In the genomic region with DNA sequence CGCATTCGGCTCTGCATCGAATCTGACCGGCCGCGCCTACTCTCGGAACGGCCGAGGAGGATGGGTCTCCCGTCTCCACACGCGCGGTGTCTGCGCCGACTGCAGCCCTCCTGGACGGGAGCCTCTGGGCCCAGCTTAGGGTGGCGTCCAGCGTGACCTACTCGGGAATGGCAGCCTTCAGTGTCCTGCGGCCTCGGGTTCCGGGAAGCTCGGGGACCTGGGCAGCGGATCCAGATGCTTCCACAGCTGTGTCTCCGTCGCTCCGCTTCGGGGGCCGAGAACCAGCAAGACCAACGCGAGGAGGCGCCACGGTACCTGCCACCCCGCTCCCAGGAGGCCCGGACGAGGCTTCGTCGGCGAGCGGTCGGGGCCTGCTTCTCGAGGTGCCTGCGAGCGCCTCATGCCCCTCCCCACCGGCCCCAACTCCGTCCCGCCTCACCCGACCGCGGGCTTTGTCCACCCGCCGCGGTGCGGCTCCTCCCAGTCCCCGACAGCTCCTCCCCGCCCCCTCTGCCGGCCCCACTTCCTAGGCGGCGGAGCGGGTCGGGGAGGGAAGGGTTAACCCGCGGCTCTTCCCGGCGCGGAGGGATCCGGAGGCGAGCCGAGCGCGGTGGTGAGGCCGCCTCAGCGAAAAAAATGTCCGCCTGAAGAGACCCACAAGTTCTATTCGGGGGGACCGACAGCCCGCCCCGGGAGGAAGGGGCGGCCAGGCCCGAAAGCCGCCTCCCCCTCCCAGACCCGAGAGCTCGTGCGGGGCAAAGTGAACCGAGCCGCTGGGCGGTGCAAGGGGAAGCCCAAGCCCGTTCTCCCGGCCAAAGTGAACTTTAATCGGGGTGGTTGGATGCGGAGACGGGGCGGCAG, we compare ENCODE assay signal across 1 cellular context.
TF ChIP-seq lines count a peak whose summit lies in the region.

A gene (plus strand): TSS at position 599 of the 861 bp plus-strand sequence. CDS start 1,270 bp downstream, outside the sequence.

TF ChIP-seq in HepG2, 621 proteins besides CTCF, POLR2A, EP300 and RAD21 (continued from another document and continues in another):
- TF ChIP-seq, protein P1, sequence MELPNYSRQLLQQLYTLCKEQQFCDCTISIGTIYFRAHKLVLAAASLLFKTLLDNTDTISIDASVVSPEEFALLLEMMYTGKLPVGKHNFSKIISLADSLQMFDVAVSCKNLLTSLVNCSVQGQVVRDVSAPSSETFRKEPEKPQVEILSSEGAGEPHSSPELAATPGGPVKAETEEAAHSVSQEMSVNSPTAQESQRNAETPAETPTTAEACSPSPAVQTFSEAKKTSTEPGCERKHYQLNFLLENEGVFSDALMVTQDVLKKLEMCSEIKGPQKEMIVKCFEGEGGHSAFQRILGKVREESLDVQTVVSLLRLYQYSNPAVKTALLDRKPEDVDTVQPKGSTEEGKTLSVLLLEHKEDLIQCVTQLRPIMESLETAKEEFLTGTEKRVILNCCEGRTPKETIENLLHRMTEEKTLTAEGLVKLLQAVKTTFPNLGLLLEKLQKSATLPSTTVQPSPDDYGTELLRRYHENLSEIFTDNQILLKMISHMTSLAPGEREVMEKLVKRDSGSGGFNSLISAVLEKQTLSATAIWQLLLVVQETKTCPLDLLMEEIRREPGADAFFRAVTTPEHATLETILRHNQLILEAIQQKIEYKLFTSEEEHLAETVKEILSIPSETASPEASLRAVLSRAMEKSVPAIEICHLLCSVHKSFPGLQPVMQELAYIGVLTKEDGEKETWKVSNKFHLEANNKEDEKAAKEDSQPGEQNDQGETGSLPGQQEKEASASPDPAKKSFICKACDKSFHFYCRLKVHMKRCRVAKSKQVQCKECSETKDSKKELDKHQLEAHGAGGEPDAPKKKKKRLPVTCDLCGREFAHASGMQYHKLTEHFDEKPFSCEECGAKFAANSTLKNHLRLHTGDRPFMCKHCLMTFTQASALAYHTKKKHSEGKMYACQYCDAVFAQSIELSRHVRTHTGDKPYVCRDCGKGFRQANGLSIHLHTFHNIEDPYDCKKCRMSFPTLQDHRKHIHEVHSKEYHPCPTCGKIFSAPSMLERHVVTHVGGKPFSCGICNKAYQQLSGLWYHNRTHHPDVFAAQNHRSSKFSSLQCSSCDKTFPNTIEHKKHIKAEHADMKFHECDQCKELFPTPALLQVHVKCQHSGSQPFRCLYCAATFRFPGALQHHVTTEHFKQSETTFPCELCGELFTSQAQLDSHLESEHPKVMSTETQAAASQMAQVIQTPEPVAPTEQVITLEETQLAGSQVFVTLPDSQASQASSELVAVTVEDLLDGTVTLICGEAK (IDR thresholded peaks at IDR 0.05) = no peak
- TF ChIP-seq, protein P1 (CRISPR knock-in tag; IDR thresholded peaks at IDR 0.05) = peak; percentile 74
- TF ChIP-seq, protein P2, sequence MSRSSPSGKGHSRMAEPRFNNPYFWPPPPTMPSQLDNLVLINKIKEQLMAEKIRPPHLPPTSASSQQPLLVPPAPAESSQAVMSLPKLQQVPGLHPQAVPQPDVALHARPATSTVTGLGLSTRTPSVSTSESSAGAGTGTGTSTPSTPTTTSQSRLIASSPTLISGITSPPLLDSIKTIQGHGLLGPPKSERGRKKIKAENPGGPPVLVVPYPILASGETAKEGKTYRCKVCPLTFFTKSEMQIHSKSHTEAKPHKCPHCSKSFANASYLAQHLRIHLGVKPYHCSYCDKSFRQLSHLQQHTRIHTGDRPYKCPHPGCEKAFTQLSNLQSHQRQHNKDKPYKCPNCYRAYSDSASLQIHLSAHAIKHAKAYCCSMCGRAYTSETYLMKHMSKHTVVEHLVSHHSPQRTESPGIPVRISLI (CRISPR knock-in tag; IDR thresholded peaks at IDR 0.05; ENCODE audit: borderline replicate concordance) = peak; percentile 86
- TF ChIP-seq, protein P3, sequence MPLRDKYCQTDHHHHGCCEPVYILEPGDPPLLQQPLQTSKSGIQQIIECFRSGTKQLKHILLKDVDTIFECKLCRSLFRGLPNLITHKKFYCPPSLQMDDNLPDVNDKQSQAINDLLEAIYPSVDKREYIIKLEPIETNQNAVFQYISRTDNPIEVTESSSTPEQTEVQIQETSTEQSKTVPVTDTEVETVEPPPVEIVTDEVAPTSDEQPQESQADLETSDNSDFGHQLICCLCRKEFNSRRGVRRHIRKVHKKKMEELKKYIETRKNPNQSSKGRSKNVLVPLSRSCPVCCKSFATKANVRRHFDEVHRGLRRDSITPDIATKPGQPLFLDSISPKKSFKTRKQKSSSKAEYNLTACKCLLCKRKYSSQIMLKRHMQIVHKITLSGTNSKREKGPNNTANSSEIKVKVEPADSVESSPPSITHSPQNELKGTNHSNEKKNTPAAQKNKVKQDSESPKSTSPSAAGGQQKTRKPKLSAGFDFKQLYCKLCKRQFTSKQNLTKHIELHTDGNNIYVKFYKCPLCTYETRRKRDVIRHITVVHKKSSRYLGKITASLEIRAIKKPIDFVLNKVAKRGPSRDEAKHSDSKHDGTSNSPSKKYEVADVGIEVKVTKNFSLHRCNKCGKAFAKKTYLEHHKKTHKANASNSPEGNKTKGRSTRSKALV (CRISPR knock-in tag; IDR thresholded peaks at IDR 0.05) = peak; percentile 71
- TF ChIP-seq, protein P4, sequence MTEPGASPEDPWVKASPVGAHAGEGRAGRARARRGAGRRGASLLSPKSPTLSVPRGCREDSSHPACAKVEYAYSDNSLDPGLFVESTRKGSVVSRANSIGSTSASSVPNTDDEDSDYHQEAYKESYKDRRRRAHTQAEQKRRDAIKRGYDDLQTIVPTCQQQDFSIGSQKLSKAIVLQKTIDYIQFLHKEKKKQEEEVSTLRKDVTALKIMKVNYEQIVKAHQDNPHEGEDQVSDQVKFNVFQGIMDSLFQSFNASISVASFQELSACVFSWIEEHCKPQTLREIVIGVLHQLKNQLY (CRISPR knock-in tag; IDR thresholded peaks at IDR 0.05) = peak; percentile 51; the same call in 1 of the 2 replicates
- TF ChIP-seq FOXJ3 (CRISPR knock-in tag; IDR thresholded peaks at IDR 0.05; ENCODE audit: borderline replicate concordance) (no peak), FLYWCH1 (CRISPR knock-in tag; IDR thresholded peaks at IDR 0.05) (peak; percentile 64; the same call in 1 of the 2 replicates), PRPF4 (IDR thresholded peaks at IDR 0.05; ENCODE audit: low read depth, low read length, poor library complexity, severe bottlenecking) (peak; percentile 50), YEATS2 (CRISPR knock-in tag; IDR thresholded peaks at IDR 0.05; ENCODE audit: borderline replicate concordance) (peak; percentile 93), MXD4 (CRISPR knock-in tag; IDR thresholded peaks at IDR 0.05) (peak; percentile 57; the same call in 1 of the 2 replicates), MEF2D (CRISPR knock-in tag; IDR thresholded peaks at IDR 0.05) (peak; percentile 77; the same call in 1 of the 2 replicates), KAT8 (CRISPR knock-in tag; IDR thresholded peaks at IDR 0.05) (peak; percentile 85), ZNF7 (CRISPR knock-in tag; IDR thresholded peaks at IDR 0.05) (0 out of 2 replicates have a peak, but pooled peaks have one; percentile 20), DR1 (CRISPR knock-in tag; IDR thresholded peaks at IDR 0.05) (peak; percentile 88), ZFP36L1 (CRISPR knock-in tag; IDR thresholded peaks at IDR 0.05) (no peak), NFIB (CRISPR knock-in tag; IDR thresholded peaks at IDR 0.05; ENCODE audit: borderline replicate concordance) (no peak), ZNF674 (CRISPR knock-in tag; IDR thresholded peaks at IDR 0.05; ENCODE audit: low read depth) (0 out of 2 replicates have a peak, but pooled peaks have one; percentile 28), ZKSCAN8 (CRISPR knock-in tag; IDR thresholded peaks at IDR 0.05; ENCODE audit: borderline replicate concordance) (peak; percentile 87; the same call in 1 of the 2 replicates), TOE1 (CRISPR knock-in tag; IDR thresholded peaks at IDR 0.05) (0 out of 2 replicates have a peak, but pooled peaks have one; percentile 57), ZNF274 (CRISPR knock-in tag; IDR thresholded peaks at IDR 0.05) (peak; percentile 29; the same call in 1 of the 2 replicates), SRSF4 (IDR thresholded peaks at IDR 0.05; ENCODE audit: low read depth, low read length, poor library complexity, severe bottlenecking) (no peak), MED8 (CRISPR knock-in tag; IDR thresholded peaks at IDR 0.05; ENCODE audit: insufficient replicate concordance) (peak; percentile 91), FOSL2 (CRISPR knock-in tag; IDR thresholded peaks at IDR 0.05) (peak; percentile 65), RXRB (CRISPR knock-in tag; IDR thresholded peaks at IDR 0.05; ENCODE audit: borderline replicate concordance) (peak; percentile 69; the same call in 1 of the 2 replicates), ATF7 (IDR thresholded peaks at IDR 0.05) (no peak), ATF7 (CRISPR knock-in tag; IDR thresholded peaks at IDR 0.05) (no peak), ZNF292 (CRISPR knock-in tag; IDR thresholded peaks at IDR 0.05; ENCODE audit: borderline replicate concordance, low read depth) (peak; percentile 56), SOX13 (IDR thresholded peaks at IDR 0.05) (no peak), SOX13 (CRISPR knock-in tag; conservative IDR thresholded peaks at IDR 0.05 in 1 of 2, IDR thresholded peaks at IDR 0.05 in 1 of 2) (peak in 1 of 2 experiments; percentile 80; a peak in 2 of 4 replicates), GATAD2A (CRISPR knock-in tag; IDR thresholded peaks at IDR 0.05) (peak; percentile 91), NONO (IDR thresholded peaks at IDR 0.05) (no peak), NONO (CRISPR knock-in tag; conservative IDR thresholded peaks at IDR 0.05) (peak; percentile 88)
- TF ChIP-seq, protein P5, sequence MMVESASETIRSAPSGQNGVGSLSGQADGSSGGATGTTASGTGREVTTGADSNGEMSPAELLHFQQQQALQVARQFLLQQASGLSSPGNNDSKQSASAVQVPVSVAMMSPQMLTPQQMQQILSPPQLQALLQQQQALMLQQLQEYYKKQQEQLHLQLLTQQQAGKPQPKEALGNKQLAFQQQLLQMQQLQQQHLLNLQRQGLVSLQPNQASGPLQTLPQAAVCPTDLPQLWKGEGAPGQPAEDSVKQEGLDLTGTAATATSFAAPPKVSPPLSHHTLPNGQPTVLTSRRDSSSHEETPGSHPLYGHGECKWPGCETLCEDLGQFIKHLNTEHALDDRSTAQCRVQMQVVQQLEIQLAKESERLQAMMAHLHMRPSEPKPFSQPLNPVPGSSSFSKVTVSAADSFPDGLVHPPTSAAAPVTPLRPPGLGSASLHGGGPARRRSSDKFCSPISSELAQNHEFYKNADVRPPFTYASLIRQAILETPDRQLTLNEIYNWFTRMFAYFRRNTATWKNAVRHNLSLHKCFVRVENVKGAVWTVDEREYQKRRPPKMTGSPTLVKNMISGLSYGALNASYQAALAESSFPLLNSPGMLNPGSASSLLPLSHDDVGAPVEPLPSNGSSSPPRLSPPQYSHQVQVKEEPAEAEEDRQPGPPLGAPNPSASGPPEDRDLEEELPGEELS (CRISPR knock-in tag; IDR thresholded peaks at IDR 0.05) = peak; percentile 49; the same call in 1 of the 2 replicates
- TF ChIP-seq, protein P6, sequence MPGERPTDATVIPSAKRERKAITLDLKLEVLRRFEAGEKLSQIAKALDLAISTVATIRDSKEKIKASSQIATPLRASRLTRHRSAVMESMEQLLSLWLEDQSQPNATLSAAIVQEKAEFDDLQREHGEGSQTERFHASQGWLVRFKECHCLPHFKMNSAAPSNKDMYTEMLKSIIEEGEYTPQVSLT (CRISPR knock-in tag; IDR thresholded peaks at IDR 0.05; ENCODE audit: borderline replicate concordance, low read depth) = no peak; the same call in 1 of the 2 replicates
- TF ChIP-seq, protein P7, sequence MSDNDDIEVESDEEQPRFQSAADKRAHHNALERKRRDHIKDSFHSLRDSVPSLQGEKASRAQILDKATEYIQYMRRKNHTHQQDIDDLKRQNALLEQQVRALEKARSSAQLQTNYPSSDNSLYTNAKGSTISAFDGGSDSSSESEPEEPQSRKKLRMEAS (IDR thresholded peaks at IDR 0.05) = peak; percentile 71
- TF ChIP-seq, protein P8, sequence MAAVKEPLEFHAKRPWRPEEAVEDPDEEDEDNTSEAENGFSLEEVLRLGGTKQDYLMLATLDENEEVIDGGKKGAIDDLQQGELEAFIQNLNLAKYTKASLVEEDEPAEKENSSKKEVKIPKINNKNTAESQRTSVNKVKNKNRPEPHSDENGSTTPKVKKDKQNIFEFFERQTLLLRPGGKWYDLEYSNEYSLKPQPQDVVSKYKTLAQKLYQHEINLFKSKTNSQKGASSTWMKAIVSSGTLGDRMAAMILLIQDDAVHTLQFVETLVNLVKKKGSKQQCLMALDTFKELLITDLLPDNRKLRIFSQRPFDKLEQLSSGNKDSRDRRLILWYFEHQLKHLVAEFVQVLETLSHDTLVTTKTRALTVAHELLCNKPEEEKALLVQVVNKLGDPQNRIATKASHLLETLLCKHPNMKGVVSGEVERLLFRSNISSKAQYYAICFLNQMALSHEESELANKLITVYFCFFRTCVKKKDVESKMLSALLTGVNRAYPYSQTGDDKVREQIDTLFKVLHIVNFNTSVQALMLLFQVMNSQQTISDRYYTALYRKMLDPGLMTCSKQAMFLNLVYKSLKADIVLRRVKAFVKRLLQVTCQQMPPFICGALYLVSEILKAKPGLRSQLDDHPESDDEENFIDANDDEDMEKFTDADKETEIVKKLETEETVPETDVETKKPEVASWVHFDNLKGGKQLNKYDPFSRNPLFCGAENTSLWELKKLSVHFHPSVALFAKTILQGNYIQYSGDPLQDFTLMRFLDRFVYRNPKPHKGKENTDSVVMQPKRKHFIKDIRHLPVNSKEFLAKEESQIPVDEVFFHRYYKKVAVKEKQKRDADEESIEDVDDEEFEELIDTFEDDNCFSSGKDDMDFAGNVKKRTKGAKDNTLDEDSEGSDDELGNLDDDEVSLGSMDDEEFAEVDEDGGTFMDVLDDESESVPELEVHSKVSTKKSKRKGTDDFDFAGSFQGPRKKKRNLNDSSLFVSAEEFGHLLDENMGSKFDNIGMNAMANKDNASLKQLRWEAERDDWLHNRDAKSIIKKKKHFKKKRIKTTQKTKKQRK (IDR thresholded peaks at IDR 0.05; ENCODE audit: low read length) = no peak
